In the genomic region with DNA sequence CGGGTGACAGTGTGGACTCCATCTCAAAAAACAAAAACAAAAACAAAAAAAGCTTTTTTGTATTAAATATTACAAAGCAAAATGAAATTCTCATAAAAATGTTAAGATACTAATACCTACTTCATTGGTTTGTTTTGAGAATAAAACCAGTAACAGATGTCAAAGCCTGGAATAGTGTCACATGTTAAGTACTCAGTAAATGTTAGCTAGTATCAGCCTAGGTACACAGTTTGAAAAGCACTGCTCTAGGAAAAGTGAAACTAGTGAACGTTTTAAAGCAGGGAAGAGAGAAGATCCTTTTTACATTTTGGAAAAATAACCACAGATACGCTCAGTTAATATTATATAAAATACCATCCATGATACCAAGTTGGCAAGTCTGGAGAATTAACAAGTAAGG, we compare ENCODE assay signal across 25 cellular contexts. TPM values are rescaled to one million over a fixed set of nuclear protein-coding genes. Genes with fewer than 3 reads are reported as not detected.
DNase-seq lines count a peak whose midpoint lies in the region; ATAC-seq lines count a peak whose summit lies in the region.
"Had no signal": no experiment of that assay in that cellular context is flagged by ENCODE, and none has a peak within 500 bp of the region (broad histone marks: within the 10 kb centered on the region; RNA-seq: fewer than 3 reads in every experiment).

No MANE protein-coding gene starts in this region.

- no peaks in the 10 kb centered on the region for H3K9me3 Mint-ChIP-seq in activated naive CD4-positive, alpha-beta T cell treated with anti-CD3 and anti-CD28 coated beads, Interleukin-2, amount 50 U/mL, for 24 hours
- H3K9me3 Mint-ChIP-seq in activated naive CD4-positive, alpha-beta T cell treated with anti-CD3 and anti-CD28 coated beads for 36 hours = no peaks in the 10 kb centered on the region
- no peaks in the 10 kb centered on the region for H3K9me3 Mint-ChIP-seq in activated T-helper 1 cell treated with anti-CD3 and anti-CD28 coated beads, Interleukin-12 subunit alpha, Interleukin-12 subunit beta, Interleukin-2, Interleukin-4 antibody, amounts not matched to agents 30 ng/mL and 10 ng/mL and 1 ng/mL, durations not matched to agents 14 hours and 24 hours and 36 hours
- H3K9me3 Mint-ChIP-seq in stimulated activated effector memory CD8-positive, alpha-beta T cell treated with anti-CD3 and anti-CD28 coated beads, Interleukin-12 subunit alpha, Interleukin-12 subunit beta, amount 100 ng/mL, for 72 hours = no peaks in the 10 kb centered on the region
- H3K9me3 Mint-ChIP-seq: CD4-positive, CD25-positive, alpha-beta regulatory T cell; H9; immature natural killer cell; neural crest cell had no signal

- no peak for DNase-seq in activated naive CD4-positive, alpha-beta T cell treated with anti-CD3 and anti-CD28 coated beads for 36 hours
- DNase-seq in activated T-helper 1 cell treated with anti-CD3 and anti-CD28 coated beads, Interleukin-12 subunit alpha, Interleukin-12 subunit beta, Interleukin-2, Interleukin-4 antibody, amounts not matched to agents 30 ng/mL and 10 ng/mL and 1 ng/mL, durations not matched to agents 14 hours and 24 hours and 36 hours (ENCODE audit: low spot score) = no peak
- DNase-seq in fibroblast of gingiva (ENCODE audit: low read depth) (peak; percentile 31), mesenteric fat pad (ENCODE audit: low spot score) (no peak)
- no peak for DNase-seq in stimulated activated effector memory CD8-positive, alpha-beta T cell treated with anti-CD3 and anti-CD28 coated beads, Interleukin-12 subunit alpha, Interleukin-12 subunit beta, amount 100 ng/mL, for 72 hours (ENCODE audit: low spot score in 2 of 2)
- DNase-seq in effector CD4-positive, alpha-beta T cell = no peak
- DNase-seq: CD4-positive, CD25-positive, alpha-beta regulatory T cell; effector memory CD4-positive, alpha-beta T cell; gastrocnemius medialis; H9; hippocampal formation; immature natural killer cell; Karpas-422; left ventricle myocardium superior; mucosa of descending colon; NCI-H187; NCI-H2171 treated with DMSO at 0.1 percent for 48 hours; NCI-H69; sigmoid colon; stimulated activated naive CD8-positive, alpha-beta T cell treated with anti-CD3 and anti-CD28 coated beads, Interleukin-15, amount 100 ng/mL, for 72 hours; T-helper 1 cell; thyroid gland had no signal

- no peak for ATAC-seq in stimulated activated effector memory CD8-positive, alpha-beta T cell treated with anti-CD3 and anti-CD28 coated beads, Interleukin-12 subunit alpha, Interleukin-12 subunit beta, amount 100 ng/mL, for 72 hours
- ATAC-seq: gastrocnemius medialis; left ventricle myocardium superior; mucosa of descending colon; stimulated activated naive CD8-positive, alpha-beta T cell treated with anti-CD3 and anti-CD28 coated beads, Interleukin-15, amount 100 ng/mL, for 72 hours had no signal

- H3K27ac Mint-ChIP-seq in activated naive CD4-positive, alpha-beta T cell treated with anti-CD3 and anti-CD28 coated beads, Interleukin-2, amount 50 U/mL, for 24 hours = peak overlapping the region; percentile 94
- no peak overlapping the region for H3K27ac Mint-ChIP-seq in activated naive CD4-positive, alpha-beta T cell treated with anti-CD3 and anti-CD28 coated beads for 36 hours
- H3K27ac Mint-ChIP-seq in activated T-helper 1 cell treated with anti-CD3 and anti-CD28 coated beads, Interleukin-12 subunit alpha, Interleukin-12 subunit beta, Interleukin-2, Interleukin-4 antibody, amounts not matched to agents 30 ng/mL and 10 ng/mL and 1 ng/mL, durations not matched to agents 14 hours and 24 hours and 36 hours = peak overlapping the region; percentile 65
- peak overlapping the region; percentile 84 for H3K27ac Mint-ChIP-seq in stimulated activated effector memory CD8-positive, alpha-beta T cell treated with anti-CD3 and anti-CD28 coated beads, Interleukin-12 subunit alpha, Interleukin-12 subunit beta, amount 100 ng/mL, for 72 hours
- H3K27ac Mint-ChIP-seq: stimulated activated naive CD8-positive, alpha-beta T cell treated with anti-CD3 and anti-CD28 coated beads, Interleukin-15, amount 100 ng/mL, for 72 hours had no signal

- no peaks in the 10 kb centered on the region for H3K27me3 Mint-ChIP-seq in activated naive CD4-positive, alpha-beta T cell treated with anti-CD3 and anti-CD28 coated beads, Interleukin-2, amount 50 U/mL, for 24 hours
- no peaks in the 10 kb centered on the region for H3K27me3 Mint-ChIP-seq in activated naive CD4-positive, alpha-beta T cell treated with anti-CD3 and anti-CD28 coated beads for 36 hours (ENCODE audit: low read depth)
- no peaks in the 10 kb centered on the region for H3K27me3 Mint-ChIP-seq in activated T-helper 1 cell treated with anti-CD3 and anti-CD28 coated beads, Interleukin-12 subunit alpha, Interleukin-12 subunit beta, Interleukin-2, Interleukin-4 antibody, amounts not matched to agents 30 ng/mL and 10 ng/mL and 1 ng/mL, durations not matched to agents 14 hours and 24 hours and 36 hours (ENCODE audit: insufficient read depth)
- H3K27me3 Mint-ChIP-seq: brain; CD4-positive, CD25-positive, alpha-beta regulatory T cell; stimulated activated naive CD8-positive, alpha-beta T cell treated with anti-CD3 and anti-CD28 coated beads, Interleukin-15, amount 100 ng/mL, for 72 hours had no signal

- peaks cover 58% of the 10 kb centered on the region for H3K4me1 Mint-ChIP-seq in activated naive CD4-positive, alpha-beta T cell treated with anti-CD3 and anti-CD28 coated beads, Interleukin-2, amount 50 U/mL, for 24 hours
- peaks cover 59% of the 10 kb centered on the region for H3K4me1 Mint-ChIP-seq in activated naive CD4-positive, alpha-beta T cell treated with anti-CD3 and anti-CD28 coated beads for 36 hours (ENCODE audit: low read depth)
- peaks cover 64% of the 10 kb centered on the region for H3K4me1 Mint-ChIP-seq in activated T-helper 1 cell treated with anti-CD3 and anti-CD28 coated beads, Interleukin-12 subunit alpha, Interleukin-12 subunit beta, Interleukin-2, Interleukin-4 antibody, amounts not matched to agents 30 ng/mL and 10 ng/mL and 1 ng/mL, durations not matched to agents 14 hours and 24 hours and 36 hours (ENCODE audit: low read depth)
- peaks cover 68% of the 10 kb centered on the region for H3K4me1 Mint-ChIP-seq in stimulated activated effector memory CD8-positive, alpha-beta T cell treated with anti-CD3 and anti-CD28 coated beads, Interleukin-12 subunit alpha, Interleukin-12 subunit beta, amount 100 ng/mL, for 72 hours

- peaks cover 21% of the 10 kb centered on the region for H3K36me3 Mint-ChIP-seq in activated naive CD4-positive, alpha-beta T cell treated with anti-CD3 and anti-CD28 coated beads, Interleukin-2, amount 50 U/mL, for 24 hours
- peaks cover 20% of the 10 kb centered on the region for H3K36me3 Mint-ChIP-seq in activated naive CD4-positive, alpha-beta T cell treated with anti-CD3 and anti-CD28 coated beads for 36 hours (ENCODE audit: low read depth)
- peaks cover 38% of the 10 kb centered on the region for H3K36me3 Mint-ChIP-seq in activated T-helper 1 cell treated with anti-CD3 and anti-CD28 coated beads, Interleukin-12 subunit alpha, Interleukin-12 subunit beta, Interleukin-2, Interleukin-4 antibody, amounts not matched to agents 30 ng/mL and 10 ng/mL and 1 ng/mL, durations not matched to agents 14 hours and 24 hours and 36 hours (ENCODE audit: low read depth)
- H3K36me3 Mint-ChIP-seq in stimulated activated effector memory CD8-positive, alpha-beta T cell treated with anti-CD3 and anti-CD28 coated beads, Interleukin-12 subunit alpha, Interleukin-12 subunit beta, amount 100 ng/mL, for 72 hours = peaks cover 86% of the 10 kb centered on the region

- CTCF ChIA-PET in activated naive CD4-positive, alpha-beta T cell treated with anti-CD3 and anti-CD28 coated beads for 36 hours (lab: Charles Lee) = interaction anchor here (0.8 kb wide), 1 partner anchor 9 kb away, joined by 4 read pairs; no protein-coding TSS in a partner anchor

- intact Hi-C loops in activated naive CD4-positive, alpha-beta T cell treated with anti-CD3 and anti-CD28 coated beads for 36 hours (cut with micrococcal nuclease) = loop anchor here (5.0 kb wide), 1 partner anchor 100 kb away; no protein-coding TSS in a partner anchor
- intact Hi-C loops in activated T-helper 1 cell treated with anti-CD3 and anti-CD28 coated beads, Interleukin-12 subunit alpha, Interleukin-12 subunit beta, Interleukin-2, Interleukin-4 antibody, amounts not matched to agents 30 ng/mL and 10 ng/mL and 1 ng/mL, durations not matched to agents 14 hours and 24 hours and 36 hours (cut with micrococcal nuclease) = loop anchor here (5.0 to 10.0 kb wide), 2 partner anchors 385 to 852 kb away; a partner anchor contains a TSS

- no peak overlapping the region for H3K4me3 Mint-ChIP-seq in activated naive CD4-positive, alpha-beta T cell treated with anti-CD3 and anti-CD28 coated beads, Interleukin-2, amount 50 U/mL, for 24 hours
- no peak overlapping the region for H3K4me3 Mint-ChIP-seq in activated naive CD4-positive, alpha-beta T cell treated with anti-CD3 and anti-CD28 coated beads for 36 hours
- H3K4me3 Mint-ChIP-seq in activated T-helper 1 cell treated with anti-CD3 and anti-CD28 coated beads, Interleukin-12 subunit alpha, Interleukin-12 subunit beta, Interleukin-2, Interleukin-4 antibody, amounts not matched to agents 30 ng/mL and 10 ng/mL and 1 ng/mL, durations not matched to agents 14 hours and 24 hours and 36 hours = no peak overlapping the region
- H3K4me3 Mint-ChIP-seq in stimulated activated effector memory CD8-positive, alpha-beta T cell treated with anti-CD3 and anti-CD28 coated beads, Interleukin-12 subunit alpha, Interleukin-12 subunit beta, amount 100 ng/mL, for 72 hours = peak overlapping the region; percentile 40
- H3K4me3 Mint-ChIP-seq: brain; H9; neural crest cell; stimulated activated naive CD8-positive, alpha-beta T cell treated with anti-CD3 and anti-CD28 coated beads, Interleukin-15, amount 100 ng/mL, for 72 hours had no signal

RNA-seq across cellular contexts. Expression of a gene that starts 37.1 kb away (rescaled TPM):
- 10 to 100 TPM; 10.5 to 11.0 TPM for total RNA-seq in activated naive CD4-positive, alpha-beta T cell treated with anti-CD3 and anti-CD28 coated beads for 36 hours
- 30.4 and 31.6 TPM in 2 replicates for total RNA-seq in activated T-helper 1 cell treated with anti-CD3 and anti-CD28 coated beads, Interleukin-12 subunit alpha, Interleukin-12 subunit beta, Interleukin-2, Interleukin-4 antibody, amounts not matched to agents 30 ng/mL and 10 ng/mL and 1 ng/mL, durations not matched to agents 14 hours and 24 hours and 36 hours
- total RNA-seq in mesenteric fat pad = 51.7 TPM

RNA-seq across cellular contexts. Expression of a gene that starts 38.1 kb away (rescaled TPM):
- 100 to 1,000 TPM; 248 to 261 TPM for total RNA-seq in activated naive CD4-positive, alpha-beta T cell treated with anti-CD3 and anti-CD28 coated beads for 36 hours
- 290 and 311 TPM in 2 replicates for total RNA-seq in activated T-helper 1 cell treated with anti-CD3 and anti-CD28 coated beads, Interleukin-12 subunit alpha, Interleukin-12 subunit beta, Interleukin-2, Interleukin-4 antibody, amounts not matched to agents 30 ng/mL and 10 ng/mL and 1 ng/mL, durations not matched to agents 14 hours and 24 hours and 36 hours
- 183 TPM for total RNA-seq in mesenteric fat pad
